11 cellular contexts compared by ENCODE assay signal in genomic region chr6:146041282-146041681, GRCh38. TPM values are rescaled to one million over a fixed set of nuclear protein-coding genes. Genes with fewer than 3 reads are reported as not detected.
DNase-seq lines count a peak whose midpoint lies in the region; ATAC-seq and TF ChIP-seq lines count a peak whose summit lies in the region.
"Had no signal": no experiment of that assay in that cellular context is flagged by ENCODE, and none has a peak within 500 bp of the region (broad histone marks: within the 10 kb centered on the region; RNA-seq: fewer than 3 reads in every experiment).

No MANE protein-coding gene starts in this region.

- H3K27ac Mint-ChIP-seq in mesothelial cell of epicardium = no peak overlapping the region

- H3K36me3 ChIP-seq in OCI-LY3 (replicated peaks; ENCODE audit: low read depth, low read length) = no peaks in the 10 kb centered on the region

- no peak overlapping the region for H3K4me2 ChIP-seq in OCI-LY3 (ENCODE audit: low read length)

- DNase-seq in AML-193 (lab: John Stamatoyannopoulos, UW) = peak; percentile 13 to 30
- peak; percentile 0 for DNase-seq in fibroblast of villous mesenchyme (ENCODE audit: low read depth)
- DNase-seq in sciatic nerve (ENCODE audit: low spot score) = no peak
- DNase-seq in NCI-H187 (lab: John Stamatoyannopoulos, UW) = no peak
- no peak for DNase-seq in mesothelial cell of epicardium (ENCODE audit: low spot score in 2 of 2, unreplicated experiment in 2 of 2)
- DNase-seq: activated T-cell treated with anti-CD3 and anti-CD28 coated beads, Interleukin-2, amount 50 U/mL, for 4 hours; NCI-H187 treated with DMSO at 0.1 percent for 48 hours had no signal

- peaks cover 13% of the 10 kb centered on the region for H3K27me3 Mint-ChIP-seq in mesothelial cell of epicardium (ENCODE audit: low read depth)

- TF ChIP-seq CTCF in OCI-LY3 (IDR thresholded peaks at IDR 0.05; ENCODE audit: low read depth, low read length) (peak; percentile 39), fibroblast of villous mesenchyme (IDR thresholded peaks at IDR 0.05; ENCODE audit: insufficient read depth, low read depth, low read length) (peak; percentile 32), mesothelial cell of epicardium (IDR thresholded peaks at IDR 0.05; ENCODE audit: unreplicated experiment) (no peak)

- no peaks in the 10 kb centered on the region for H3K27me3 ChIP-seq in OCI-LY3 (ENCODE audit: low read depth, low read length)

- H3K4me3 Mint-ChIP-seq in mesothelial cell of epicardium = no peak overlapping the region
- H3K4me3 Mint-ChIP-seq: activated T-cell treated with anti-CD3 and anti-CD28 coated beads, Interleukin-2, amount 50 U/mL, for 4 hours had no signal

- no peaks in the 10 kb centered on the region for H3K9me3 ChIP-seq in OCI-LY3 (ENCODE audit: insufficient read depth, low read length)

- H3K36me3 Mint-ChIP-seq in mesothelial cell of epicardium = no peaks in the 10 kb centered on the region

- H3K4me1 ChIP-seq in OCI-LY3 (ENCODE audit: low read length) = no peaks in the 10 kb centered on the region

- ATAC-seq in GM19455 (IDR thresholded peaks at IDR 0.05; ENCODE audit: unreplicated experiment) (peak; percentile 58), sciatic nerve (no peak), GM21515 (IDR thresholded peaks at IDR 0.05; ENCODE audit: unreplicated experiment) (no peak)
- ATAC-seq: activated T-cell treated with anti-CD3 and anti-CD28 coated beads, Interleukin-2, amount 50 U/mL, for 4 hours had no signal

- H4K20me1 ChIP-seq in OCI-LY3 (ENCODE audit: insufficient read depth, low read length) = no peaks in the 10 kb centered on the region

- no peak overlapping the region for H3K27ac ChIP-seq in OCI-LY3 (ENCODE audit: low read length)

- intact Hi-C loops in sciatic nerve (cut with DNase I) = no loop called here

- peaks cover 21% of the 10 kb centered on the region for H3K9me3 Mint-ChIP-seq in mesothelial cell of epicardium

- H3K4me1 Mint-ChIP-seq in mesothelial cell of epicardium = no peaks in the 10 kb centered on the region

- no peaks in the 10 kb centered on the region for H3K79me2 ChIP-seq in OCI-LY3 (ENCODE audit: low read length)

- H3K9ac ChIP-seq in OCI-LY3 (ENCODE audit: low read length) = no peak overlapping the region

- H3K4me3 ChIP-seq in OCI-LY3 (ENCODE audit: low read length) (no peak overlapping the region), fibroblast of villous mesenchyme (ENCODE audit: low read depth, low read length) (no peak overlapping the region)
- H3K4me3 ChIP-seq: lung had no signal

- no peak overlapping the region for H2AFZ ChIP-seq in OCI-LY3 (ENCODE audit: low read depth, low read length)

RNA-seq across cellular contexts. Expression of gene GRM1, which starts 12.4 kb away (rescaled TPM):
- total RNA-seq in fibroblast of villous mesenchyme (under 0.01 TPM in 1 of 2 replicates, not detected in the other), sciatic nerve (0.45 TPM), mesothelial cell of epicardium (0.11 to 0.16 TPM in 2 of 3 replicates, not detected in the other)
- total RNA-seq: activated T-cell treated with anti-CD3 and anti-CD28 coated beads, Interleukin-2, amount 50 U/mL, for 4 hours had no signal

Comparison
In these comparisons a context has a peak if more than half of its experiments do, and no peak if none do; other contexts are left out.
1. DNase-seq: peak in AML-193 (2 of 2) and fibroblast of villous mesenchyme (single experiment); none in sciatic nerve (single experiment), NCI-H187 (0 of 2) and mesothelial cell of epicardium (0 of 2).